Comparison of ENCODE assay signal across 8 cellular contexts in genomic region chr1:226185153-226186036, GRCh38. TPM values are rescaled to one million over a fixed set of nuclear protein-coding genes. Genes with fewer than 3 reads are reported as not detected.
DNase-seq lines count a peak whose midpoint lies in the region; TF ChIP-seq lines count a peak whose summit lies in the region.

No MANE protein-coding gene starts in this region.

- no peaks in the 10 kb centered on the region for H3K27me3 ChIP-seq in SK-N-SH (ENCODE audit: insufficient read depth)

- 28% methylated on average over 13 of the region's 13 CpGs for WGBS in SK-N-SH (ENCODE audit: low lambda C conversion rate)

- DNase-seq in NCI-H82 (lab: John Stamatoyannopoulos, UW) (peak; percentile 28), NCI-H82 treated with DMSO at 0.1 percent for 48 hours (lab: John Stamatoyannopoulos, UW; ENCODE audit: unreplicated experiment) (no peak), SK-N-SH (no peak), fibroblast of mammary gland (ENCODE audit: low read depth) (peak; percentile 63), renal cortical epithelial cell (ENCODE audit: low read depth) (peak; percentile 70), GM10266 (ENCODE audit: extremely low spot score) (no peak), inferior parietal cortex (ENCODE audit: extremely low spot score) (no peak), NCI-H2107 (lab: John Stamatoyannopoulos, UW) (no peak)

- H3K4me1 ChIP-seq in SK-N-SH (ENCODE audit: control insufficient read depth in 1 of 2, insufficient read depth in 2 of 2, low read depth in 1 of 2, low read length in 1 of 2), result peaks cover 0 to 12% of the 10 kb centered on the region in 2 experiments; a peak in 3 of 4 replicates

- peaks cover 12% of the 10 kb centered on the region for H3F3A ChIP-seq in SK-N-SH (replicated peaks; ENCODE audit: insufficient read depth)

- POLR2A ChIA-PET in SK-N-SH (lab: Yijun Ruan, JAX), result interaction anchor here (1.1 kb wide), 1 partner anchor 12 kb away, joined by 4 read pairs; no protein-coding TSS in a partner anchor

- no peak for TF ChIP-seq EP300 in SK-N-SH (IDR thresholded peaks at IDR 0.05; ENCODE audit: borderline replicate concordance in 1 of 2, low read depth in 1 of 2, low read length in 1 of 2)

- peak overlapping the region; percentile 77 for H3K9ac ChIP-seq in SK-N-SH

- no peak for TF ChIP-seq CTCF in SK-N-SH (IDR thresholded peaks at IDR 0.05)
- TF ChIP-seq CTCF in fibroblast of mammary gland (conservative IDR thresholded peaks at IDR 0.05; ENCODE audit: control insufficient read depth, insufficient read depth, low read depth, low read length), result no peak
- no peak for TF ChIP-seq CTCF in GM10266 (IDR thresholded peaks at IDR 0.05; ENCODE audit: control insufficient read depth, insufficient read depth, low read depth, missing control alignments)

- no peak for TF ChIP-seq RAD21 in SK-N-SH (IDR thresholded peaks at IDR 0.05; ENCODE audit: low read length)

- peak overlapping the region; percentile 86 for H3K4me2 ChIP-seq in SK-N-SH

- CTCF ChIA-PET in SK-N-SH (lab: Yijun Ruan, JAX), result interaction anchor here (0.6 to 7.1 kb wide), 6 partner anchors 12 to 148 kb away, joined by 3 to 48 read pairs (median 4); no protein-coding TSS in a partner anchor

- peak overlapping the region; percentile 71 to 82 for H3K4me3 ChIP-seq in SK-N-SH (ENCODE audit: low read depth in 2 of 2, low read length in 1 of 2)
- peak overlapping the region; percentile 96 for H3K4me3 ChIP-seq in fibroblast of mammary gland (ENCODE audit: control insufficient read depth, low read depth, low read length)

- H3K36me3 ChIP-seq in SK-N-SH (replicated peaks in 1 of 2; ENCODE audit: control insufficient read depth in 1 of 2, insufficient read depth in 2 of 2, low read length in 1 of 2), result peaks cover 13 to 26% of the 10 kb centered on the region in 2 experiments

- H3K79me2 ChIP-seq in SK-N-SH (ENCODE audit: insufficient read depth), result peaks cover 64% of the 10 kb centered on the region

- H3K27ac ChIP-seq in SK-N-SH (ENCODE audit: low read depth in 2 of 2, low read length in 1 of 2), result peak overlapping the region; percentile 78 to 88; a peak in 2 of 4 replicates

- no peaks in the 10 kb centered on the region for H3K9me3 ChIP-seq in SK-N-SH

- H2AFZ ChIP-seq in SK-N-SH (ENCODE audit: low read depth), result no peak overlapping the region

- H4K20me1 ChIP-seq in SK-N-SH (ENCODE audit: insufficient read depth), result peaks cover 50% of the 10 kb centered on the region

- H3K9me2 ChIP-seq in SK-N-SH, result no peaks in the 10 kb centered on the region

TF ChIP-seq in SK-N-SH, 30 proteins besides CTCF, POLR2A, EP300 and RAD21:
- TF ChIP-seq USF2 (IDR thresholded peaks at IDR 0.05; ENCODE audit: borderline replicate concordance, low read depth, low read length) (no peak), FOSL2 (IDR thresholded peaks at IDR 0.05; ENCODE audit: borderline replicate concordance, low read depth) (0 out of 2 replicates have a peak, but pooled peaks have one; percentile 13)

RNA-seq across cellular contexts. Expression of gene ACBD3, which starts 1.1 kb away (rescaled TPM):
- polyA plus RNA-seq in SK-N-SH (2012; rRNA removed), result 17.8 and 26.3 TPM in 2 replicates
- polyA plus RNA-seq in SK-N-SH (2012; cell fraction: cytosol; rRNA removed), result 25.1 and 30.3 TPM in 2 replicates
- 7.5 and 17.1 TPM in 2 replicates for polyA plus RNA-seq in SK-N-SH (2012; cell fraction: nucleus; rRNA removed)
- 66.5 and 66.7 TPM in 2 replicates for total RNA-seq in renal cortical epithelial cell

RNA-seq across cellular contexts. Expression of gene MIXL1, which starts 38.1 kb away (rescaled TPM):
- 0.03 TPM in 1 of 2 replicates, not detected in the other for polyA plus RNA-seq in SK-N-SH (2012; rRNA removed)
- polyA plus RNA-seq in SK-N-SH (2012; cell fraction: cytosol; rRNA removed), result 0.03 and 0.05 TPM in 2 replicates
- polyA plus RNA-seq in SK-N-SH (2012; cell fraction: nucleus; rRNA removed), result not detected in 2 replicates
- total RNA-seq in renal cortical epithelial cell, result not detected in 2 replicates

Comparison
In these comparisons a context has a peak if more than half of its experiments do, and no peak if none do; other contexts are left out.
1. DNase-seq: peak in NCI-H82 (single experiment), fibroblast of mammary gland (single experiment) and renal cortical epithelial cell (single experiment); none in NCI-H82 treated with DMSO at 0.1 percent for 48 hours (single experiment), SK-N-SH (single experiment), GM10266 (single experiment), inferior parietal cortex (single experiment) and NCI-H2107 (single experiment).